Comparison of ENCODE assay signal across 1 cellular context in the genomic region with DNA sequence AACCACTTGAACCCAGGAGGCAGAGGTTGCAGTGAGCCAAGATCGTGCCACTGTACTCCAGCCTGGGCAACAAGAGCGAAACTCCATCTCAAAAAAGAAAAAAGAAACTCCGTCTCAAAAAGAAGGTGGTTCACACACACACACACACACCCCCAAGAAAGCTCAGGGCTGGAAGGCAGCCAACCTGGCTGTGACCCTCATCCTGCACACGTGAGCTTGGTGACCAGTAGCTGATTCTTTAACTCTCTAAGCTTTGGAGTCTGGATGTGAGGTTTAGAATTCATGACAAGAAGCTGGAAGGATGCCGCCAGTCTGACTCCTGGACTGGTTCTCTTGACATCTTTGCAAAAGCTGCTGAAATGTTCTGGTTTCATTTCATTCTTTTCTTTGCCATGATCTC.
TF ChIP-seq lines count a peak whose summit lies in the region.

No MANE protein-coding gene starts in this region.

TF ChIP-seq in K562, 482 proteins besides CTCF, POLR2A, EP300 and RAD21:
- TF ChIP-seq NFIC (IDR thresholded peaks at IDR 0.05) (peak; percentile 37), ZBTB8A (IDR thresholded peaks at IDR 0.05; ENCODE audit: partially characterized antibody) (no peak)
